1 cellular context compared by ENCODE assay signal in the genomic region with DNA sequence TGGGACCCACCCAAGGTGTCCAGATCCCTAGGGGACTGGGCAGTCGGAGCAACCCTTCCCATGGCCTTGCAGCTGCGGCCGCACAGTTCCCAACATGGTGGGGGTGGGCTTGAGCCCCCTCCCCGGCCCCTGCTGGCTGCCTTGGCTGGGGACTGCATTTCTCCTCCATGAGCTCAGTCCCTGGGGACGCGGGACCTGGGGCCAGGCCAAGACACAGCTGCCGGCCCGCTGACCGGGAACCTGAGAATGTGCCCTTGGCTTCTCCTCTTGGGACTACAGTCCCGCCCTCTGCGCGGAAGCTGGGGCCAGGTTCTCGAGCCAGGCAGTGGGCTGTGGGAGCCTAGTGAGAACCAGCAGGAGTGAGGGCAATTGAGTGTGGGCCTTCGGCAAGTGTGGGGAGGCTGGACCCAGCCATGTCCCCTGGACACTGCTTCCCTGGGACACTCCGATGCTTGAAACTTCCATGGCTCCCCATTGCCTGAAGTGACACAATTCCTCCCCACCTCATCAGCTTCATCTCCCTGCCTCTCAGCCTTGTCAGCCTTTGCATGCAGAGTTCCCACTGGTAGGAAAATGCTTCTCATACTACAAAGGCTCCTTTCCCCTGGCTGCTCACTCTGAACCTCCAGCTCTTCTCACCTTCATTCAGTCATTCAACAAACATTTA.
TF ChIP-seq lines count a peak whose summit lies in the region.

No MANE protein-coding gene starts in this region.

TF ChIP-seq in HepG2, 621 proteins besides CTCF, POLR2A, EP300 and RAD21:
- TF ChIP-seq ESRRA (CRISPR knock-in tag; IDR thresholded peaks at IDR 0.05; ENCODE audit: low read depth) (no peak), ZNF34 (CRISPR knock-in tag; IDR thresholded peaks at IDR 0.05; ENCODE audit: borderline replicate concordance) (no peak), ZNF3 (CRISPR knock-in tag; IDR thresholded peaks at IDR 0.05) (peak; percentile 82; the same call in 1 of the 2 replicates)
